In the genomic region with DNA sequence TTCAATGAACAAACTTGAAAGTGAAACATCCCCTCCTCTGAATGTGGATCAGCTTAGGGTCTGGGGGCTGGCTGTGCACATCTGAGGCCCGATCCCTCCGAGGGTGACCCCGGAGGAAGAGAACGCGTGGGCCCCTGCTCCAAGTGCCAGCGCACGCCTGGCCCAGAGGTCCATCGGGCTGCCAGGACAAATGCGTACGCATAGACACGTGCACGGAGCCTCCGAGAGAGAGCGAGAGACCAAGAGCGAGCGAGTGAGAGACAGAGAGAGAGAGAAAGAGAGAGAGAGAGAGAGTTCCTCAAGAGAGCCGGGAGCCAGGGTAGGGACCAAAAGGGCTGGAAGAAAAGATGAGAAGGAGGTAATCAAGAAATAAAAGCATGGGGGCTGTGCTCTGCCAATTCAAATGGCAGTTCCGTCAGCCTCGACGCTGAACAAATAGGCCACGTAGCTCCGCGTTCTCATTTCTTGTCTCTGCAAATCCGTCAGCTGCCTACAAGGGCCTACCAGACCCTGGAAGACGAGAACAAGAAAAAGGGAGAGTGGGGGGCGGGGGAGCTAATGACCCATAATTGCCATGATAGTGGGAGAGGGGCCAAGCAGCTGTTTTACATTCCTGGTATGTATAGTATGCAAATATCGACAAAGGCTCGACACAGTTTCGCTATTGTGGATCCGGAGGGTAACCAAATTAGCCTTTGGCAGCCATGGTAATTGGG, we compare ENCODE assay signal across 20 cellular contexts.
DNase-seq lines count a peak whose midpoint lies in the region; ATAC-seq, FAIRE-seq and TF ChIP-seq lines count a peak whose summit lies in the region.
"Had no signal": no experiment of that assay in that cellular context is flagged by ENCODE, and none has a peak within 500 bp of the region (broad histone marks: within the 10 kb centered on the region; RNA-seq: fewer than 3 reads in every experiment).

No MANE protein-coding gene starts in this region.

- WGBS in psoas muscle, 3 donors = 15 to 18% (median 17%) methylated on average over 30 of the region's 30 CpGs
- WGBS in adrenal gland, 4 donors = 42 to 55% (median 48%) methylated on average over 30 of the region's 30 CpGs

- CTCF ChIA-PET in HEK293 (lab: Yijun Ruan, JAX) = no interaction called here

- H3K9me3 ChIP-seq in HEK293 (ENCODE audit: control insufficient read depth, insufficient read depth, low read depth, low read length) (no peaks in the 10 kb centered on the region), iPS-20b (ENCODE audit: insufficient read depth, low read depth, low read length) (no peaks in the 10 kb centered on the region), psoas muscle (no peaks in the 10 kb centered on the region), adrenal gland (replicated peaks in 1 of 3) (no peaks in the 10 kb centered on the region)
- H3K9me3 ChIP-seq: ascending aorta, BLaER1, left lung, MG63, right lobe of liver had no signal

- peaks cover 24% of the 10 kb centered on the region for H3K27me3 Mint-ChIP-seq in activated T-helper 17 cell treated with anti-CD3 and anti-CD28 coated beads, Interleukin-2, amount 50 U/mL, for 72 hours

- FAIRE-seq in GM19239 (lab: Jason Lieb, UNC) = no peak
- FAIRE-seq: HTR-8/SVneo, RCC 7860 had no signal

- TF ChIP-seq POLR2A in adrenal gland (IDR thresholded peaks at IDR 0.05) = no peak

- H3K27me3 ChIP-seq in iPS-20b (ENCODE audit: insufficient read depth, low read length) (peaks cover 45% of the 10 kb centered on the region), psoas muscle (ENCODE audit: insufficient read depth in 3 of 3, low read length in 2 of 3) (no peaks in the 10 kb centered on the region), adrenal gland (peaks cover 4% of the 10 kb centered on the region)
- H3K27me3 ChIP-seq: ascending aorta, BLaER1, MG63, right lobe of liver had no signal

- no peaks in the 10 kb centered on the region for H3K36me3 Mint-ChIP-seq in activated T-helper 17 cell treated with anti-CD3 and anti-CD28 coated beads, Interleukin-2, amount 50 U/mL, for 72 hours (ENCODE audit: low read depth)

- intact Hi-C loops in psoas muscle (cut with DNase I) = no loop called here
- intact Hi-C loops in adrenal gland (cut with DNase I) = no loop called here

- H3K9me3 Mint-ChIP-seq in activated T-helper 17 cell treated with anti-CD3 and anti-CD28 coated beads, Interleukin-2, amount 50 U/mL, for 72 hours = peaks cover 10% of the 10 kb centered on the region

- H3K4me1 Mint-ChIP-seq in activated T-helper 17 cell treated with anti-CD3 and anti-CD28 coated beads, Interleukin-2, amount 50 U/mL, for 72 hours = peaks cover 5% of the 10 kb centered on the region

- no peak for ATAC-seq in activated T-helper 17 cell treated with anti-CD3 and anti-CD28 coated beads, Interleukin-2, amount 50 U/mL, for 72 hours (replicated peaks)
- ATAC-seq in psoas muscle = peak in 2 of 4 donors; percentile 28 to 36
- ATAC-seq: left lung, right lobe of liver had no signal

- H3K4me1 ChIP-seq in HEK293 (ENCODE audit: control insufficient read depth, insufficient read depth, low read length) = no peaks in the 10 kb centered on the region
- peaks cover 16% of the 10 kb centered on the region; the same call in 1 of the 2 replicates for H3K4me1 ChIP-seq in iPS-20b (ENCODE audit: insufficient read depth, low read length)
- H3K4me1 ChIP-seq in psoas muscle = no peaks in the 10 kb centered on the region
- no peaks in the 10 kb centered on the region for H3K4me1 ChIP-seq in adrenal gland (replicated peaks in 1 of 2)
- H3K4me1 ChIP-seq: ascending aorta, BLaER1, left lung, right lobe of liver had no signal

- no peak overlapping the region for H3K27ac Mint-ChIP-seq in activated T-helper 17 cell treated with anti-CD3 and anti-CD28 coated beads, Interleukin-2, amount 50 U/mL, for 72 hours

- H3K4me3 Mint-ChIP-seq in activated T-helper 17 cell treated with anti-CD3 and anti-CD28 coated beads, Interleukin-2, amount 50 U/mL, for 72 hours = peak overlapping the region; percentile 19

- DNase-seq in psoas muscle (no peak), foreskin melanocyte (no peak), AG20443 (ENCODE audit: low spot score) (no peak), adrenal gland (no peak), GM19239 (ENCODE audit: insufficient read length, low spot score) (no peak)
- DNase-seq: erythroblast; left lung; MG63; NCI-H2029 treated with DMSO at 0.1 percent for 48 hours; NCI-H82; right lobe of liver; stimulated activated CD4-positive, alpha-beta T cell treated with anti-CD3 and anti-CD28 coated beads, Interleukin-4, amount 100 ng/mL, for 24 hours had no signal

- peak overlapping the region; percentile 45; the same call in 1 of the 2 replicates for H3K9ac ChIP-seq in iPS-20b (ENCODE audit: low read depth, low read length)
- H3K9ac ChIP-seq: BLaER1 had no signal

- no peak for TF ChIP-seq CTCF in HEK293 (tag by site-specific recombination; IDR thresholded peaks at IDR 0.05)
- no peak for TF ChIP-seq CTCF in psoas muscle (IDR thresholded peaks at IDR 0.05)
- TF ChIP-seq CTCF in adrenal gland (IDR thresholded peaks at IDR 0.05) = no peak

- H3K27ac ChIP-seq in HEK293 (ENCODE audit: extremely low read depth, low read depth, low read length) (no peak overlapping the region), iPS-20b (ENCODE audit: low read length) (no peak overlapping the region), psoas muscle (no peak overlapping the region), adrenal gland (no peak overlapping the region)
- H3K27ac ChIP-seq: ascending aorta, BLaER1, coronary artery, left lung, right lobe of liver had no signal

- no peaks in the 10 kb centered on the region for H3K36me3 ChIP-seq in HEK293 (ENCODE audit: control insufficient read depth in 2 of 2, insufficient read depth in 1 of 2, low read length in 2 of 2)
- no peaks in the 10 kb centered on the region for H3K36me3 ChIP-seq in iPS-20b (ENCODE audit: insufficient read depth, low read depth, low read length)
- H3K36me3 ChIP-seq in psoas muscle (ENCODE audit: insufficient read depth in 1 of 2, low read depth in 1 of 2) = no peaks in the 10 kb centered on the region
- H3K36me3 ChIP-seq in adrenal gland (replicated peaks in 1 of 2) = no peaks in the 10 kb centered on the region
- H3K36me3 ChIP-seq: ascending aorta, BLaER1, left lung, MG63, right lobe of liver had no signal

- POLR2A ChIA-PET in HEK293 (lab: Yijun Ruan, JAX) = interaction anchor here (0.6 kb wide), 1 partner anchor 29 kb away, joined by 5 read pairs; no protein-coding TSS in a partner anchor

- H3K4me3 ChIP-seq in HEK293 (ENCODE audit: low read depth, low read length) (no peak overlapping the region), iPS-20b (ENCODE audit: low read length) (peak overlapping the region; percentile 44; the same call in 1 of the 2 replicates), psoas muscle (peak overlapping the region; percentile 42), adrenal gland (no peak overlapping the region)
- H3K4me3 ChIP-seq: ascending aorta, BLaER1, coronary artery, left lung, MG63, right lobe of liver had no signal

TF ChIP-seq in HEK293, 187 proteins besides CTCF, POLR2A, EP300 and RAD21:
- peak; percentile 71 for TF ChIP-seq ZNF596 (tag by site-specific recombination; IDR thresholded peaks at IDR 0.05)
- no peak for TF ChIP-seq FEZF1 (tag by site-specific recombination; IDR thresholded peaks at IDR 0.05)

Comparison
In these comparisons a context has a peak if more than half of its experiments do, and no peak if none do; other contexts are left out.
1. H3K4me3 ChIP-seq: peak in iPS-20b (single experiment) and psoas muscle (single experiment); none in HEK293 (single experiment) and adrenal gland (0 of 4).